Comparison of ENCODE assay signal across 10 cellular contexts in genomic region chr6:25359191-25359861, GRCh38.
DNase-seq lines count a peak whose midpoint lies in the region; ATAC-seq and TF ChIP-seq lines count a peak whose summit lies in the region.
"Had no signal": no experiment of that assay in that cellular context is flagged by ENCODE, and none has a peak within 500 bp of the region (broad histone marks: within the 10 kb centered on the region; RNA-seq: fewer than 3 reads in every experiment).

No MANE protein-coding gene starts in this region.

- peak overlapping the region in 1 of 2 donors; percentile 8 for H3K4me3 ChIP-seq in cardiac fibroblast (replicated peaks in 1 of 2; ENCODE audit: low read depth in 2 of 2, low read length in 2 of 2)
- no peak overlapping the region for H3K4me3 ChIP-seq in lower lobe of right lung

- H3K36me3 ChIP-seq in lower lobe of right lung = no peaks in the 10 kb centered on the region

- H3K9me3 ChIP-seq in lower lobe of right lung = no peaks in the 10 kb centered on the region

- TF ChIP-seq CTCF in cardiac fibroblast (IDR thresholded peaks at IDR 0.05; ENCODE audit: low read depth, low read length) (no peak), lower lobe of right lung (IDR thresholded peaks at IDR 0.05) (no peak), GM20000 (IDR thresholded peaks at IDR 0.05; ENCODE audit: extremely low read depth, missing control alignments) (no peak)

- ATAC-seq in lower lobe of right lung (peak; percentile 42 to 56), GM19463 (IDR thresholded peaks at IDR 0.05; ENCODE audit: unreplicated experiment) (no peak), GM18868 (IDR thresholded peaks at IDR 0.05; ENCODE audit: unreplicated experiment) (no peak)
- ATAC-seq: naive thymus-derived CD8-positive, alpha-beta T cell had no signal

- intact Hi-C loops in lower lobe of right lung (cut with DNase I) = no loop called here

- H3K4me1 ChIP-seq in lower lobe of right lung = peaks cover 43% of the 10 kb centered on the region

- H3K27me3 ChIP-seq in lower lobe of right lung (ENCODE audit: low read depth) = no peaks in the 10 kb centered on the region

- peak overlapping the region; percentile 61 for H3K27ac ChIP-seq in lower lobe of right lung

- DNase-seq in NCI-H82 (lab: John Stamatoyannopoulos, UW) (peak; percentile 25), NCI-H82 treated with DMSO at 0.1 percent for 48 hours (lab: John Stamatoyannopoulos, UW; ENCODE audit: unreplicated experiment) (no peak), cardiac fibroblast (ENCODE audit: low read depth in 2 of 2) (peak; percentile 56 to 76), lower lobe of right lung (no peak), GM20000 (ENCODE audit: low spot score) (no peak), DMS53 (lab: John Stamatoyannopoulos, UW) (no peak)
- DNase-seq: CD4-positive, CD25-positive, alpha-beta regulatory T cell; naive thymus-derived CD8-positive, alpha-beta T cell had no signal

Comparison
In these comparisons a context has a peak if more than half of its experiments do, and no peak if none do; other contexts are left out.
1. DNase-seq: peak in NCI-H82 (single experiment) and cardiac fibroblast (2 of 2); none in NCI-H82 treated with DMSO at 0.1 percent for 48 hours (single experiment), lower lobe of right lung (single experiment), GM20000 (single experiment) and DMS53 (single experiment).
2. ATAC-seq: peak in lower lobe of right lung (2 of 2); none in GM19463 (single experiment) and GM18868 (single experiment).